26 cellular contexts compared by ENCODE assay signal in the genomic region with DNA sequence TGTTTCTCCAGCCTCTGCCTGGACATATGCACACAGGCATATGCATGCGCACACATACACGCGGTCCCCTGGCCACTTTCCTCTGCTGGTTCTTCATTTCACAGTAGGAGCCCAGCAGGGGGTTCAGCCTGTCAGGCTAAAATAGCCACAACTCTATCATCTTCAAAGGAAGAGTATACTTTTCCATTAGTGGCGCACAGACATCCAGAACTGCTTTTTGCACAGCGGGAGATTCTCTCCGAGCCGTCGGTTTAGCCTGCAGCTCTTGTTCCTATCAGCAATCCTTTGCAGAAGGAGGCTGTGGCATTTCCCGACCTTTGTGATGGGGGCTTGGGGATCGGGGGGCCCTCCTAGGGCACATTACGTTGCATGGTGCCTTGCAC. TPM values are rescaled to one million over a fixed set of nuclear protein-coding genes. Genes with fewer than 3 reads are reported as not detected.
"Had no signal": no experiment of that assay in that cellular context is flagged by ENCODE, and none has a peak within 500 bp of the region (broad histone marks: within the 10 kb centered on the region; RNA-seq: fewer than 3 reads in every experiment).

No MANE protein-coding gene starts in this region.

- H3K27ac Mint-ChIP-seq: activated CD8-positive, alpha-beta T cell treated with anti-CD3 and anti-CD28 coated beads, Interleukin-2, amount 10 ng/mL, durations not matched to agents 7 days and 5 days; activated naive CD8-positive, alpha-beta T cell treated with anti-CD3 and anti-CD28 coated beads, Interleukin-2, amount 10 ng/mL, durations not matched to agents 7 days and 5 days; WTC11 had no signal

- H3K9me3 Mint-ChIP-seq: activated naive CD8-positive, alpha-beta T cell treated with anti-CD3 and anti-CD28 coated beads, Interleukin-2, amount 10 ng/mL, durations not matched to agents 7 days and 5 days; WTC11 had no signal

- H3K36me3 Mint-ChIP-seq: activated naive CD8-positive, alpha-beta T cell treated with anti-CD3 and anti-CD28 coated beads, Interleukin-2, amount 10 ng/mL, durations not matched to agents 7 days and 5 days; WTC11 had no signal

- H3K4me1 ChIP-seq: adrenal gland, Peyer's patch, SJSA1 had no signal

- H3K27ac ChIP-seq: adrenal gland, Peyer's patch, RWPE1, SJSA1 had no signal

- H3K36me3 ChIP-seq: adrenal gland, Peyer's patch, SJSA1 had no signal

- H3K4me3 ChIP-seq: adrenal gland, Peyer's patch, SJSA1 had no signal

- DNase-seq: activated CD4-positive, alpha-beta T cell treated with anti-CD3 and anti-CD28 coated beads for 48 hours; activated CD4-positive, alpha-beta T cell treated with anti-CD3 and anti-CD28 coated beads, Interleukin-2, amount 50 U/mL, for 4 hours; activated CD4-positive, CD25-positive, alpha-beta regulatory T cell treated with anti-CD3 and anti-CD28 coated beads, Interleukin-2, amount 50 U/mL, for 72 hours; activated CD8-positive, alpha-beta memory T cell treated with anti-CD3 and anti-CD28 coated beads, Interleukin-2, amount 50 U/mL, for 48 hours; activated CD8-positive, alpha-beta T cell treated with anti-CD3 and anti-CD28 coated beads, Interleukin-2, amount 10 ng/mL, durations not matched to agents 7 days and 5 days; activated naive CD4-positive, alpha-beta T cell treated with anti-CD3 and anti-CD28 coated beads, Interleukin-2, amount 50 U/mL, for 16 hours; activated naive CD8-positive, alpha-beta T cell treated with anti-CD3 and anti-CD28 coated beads, Interleukin-2, amount 10 ng/mL, durations not matched to agents 7 days and 5 days; activated T-cell treated with anti-CD3 and anti-CD28 coated beads, Interleukin-2, amount 50 U/mL, for 1 hour; adrenal gland; anterior cingulate cortex; cerebellar nuclear complex; KBM-7; NCI-H1048; NCI-H1930; NCI-H446; NCI-H524 treated with DMSO at 0.1 percent for 48 hours; NCI-H82; Peyer's patch; SHP77; T-helper 17 cell; T-helper 9 cell had no signal

- ATAC-seq: activated CD8-positive, alpha-beta T cell treated with anti-CD3 and anti-CD28 coated beads, Interleukin-2, amount 10 ng/mL, durations not matched to agents 7 days and 5 days; T-helper 17 cell; WTC11 had no signal

- H3K4me3 Mint-ChIP-seq: activated CD8-positive, alpha-beta T cell treated with anti-CD3 and anti-CD28 coated beads, Interleukin-2, amount 10 ng/mL, durations not matched to agents 7 days and 5 days; activated naive CD8-positive, alpha-beta T cell treated with anti-CD3 and anti-CD28 coated beads, Interleukin-2, amount 10 ng/mL, durations not matched to agents 7 days and 5 days; T-helper 17 cell; WTC11 had no signal

- H3K9me3 ChIP-seq: adrenal gland, Peyer's patch, SJSA1 had no signal

- H3K27me3 ChIP-seq: adrenal gland, Peyer's patch, SJSA1 had no signal

- H3K27me3 Mint-ChIP-seq: activated naive CD8-positive, alpha-beta T cell treated with anti-CD3 and anti-CD28 coated beads, Interleukin-2, amount 10 ng/mL, durations not matched to agents 7 days and 5 days had no signal

- H3K4me1 Mint-ChIP-seq: activated naive CD8-positive, alpha-beta T cell treated with anti-CD3 and anti-CD28 coated beads, Interleukin-2, amount 10 ng/mL, durations not matched to agents 7 days and 5 days; WTC11 had no signal

RNA-seq across cellular contexts. Expression of a gene that starts 22.0 kb away (rescaled TPM):
- total RNA-seq: activated CD8-positive, alpha-beta T cell treated with anti-CD3 and anti-CD28 coated beads, Interleukin-2, amount 10 ng/mL, durations not matched to agents 7 days and 5 days; activated naive CD8-positive, alpha-beta T cell treated with anti-CD3 and anti-CD28 coated beads, Interleukin-2, amount 10 ng/mL, durations not matched to agents 7 days and 5 days; adrenal gland; cardiac septum; LHCN-M2; SJSA1; T-helper 17 cell had no signal
